Comparison of ENCODE assay signal across 1 cellular context in the genomic region with DNA sequence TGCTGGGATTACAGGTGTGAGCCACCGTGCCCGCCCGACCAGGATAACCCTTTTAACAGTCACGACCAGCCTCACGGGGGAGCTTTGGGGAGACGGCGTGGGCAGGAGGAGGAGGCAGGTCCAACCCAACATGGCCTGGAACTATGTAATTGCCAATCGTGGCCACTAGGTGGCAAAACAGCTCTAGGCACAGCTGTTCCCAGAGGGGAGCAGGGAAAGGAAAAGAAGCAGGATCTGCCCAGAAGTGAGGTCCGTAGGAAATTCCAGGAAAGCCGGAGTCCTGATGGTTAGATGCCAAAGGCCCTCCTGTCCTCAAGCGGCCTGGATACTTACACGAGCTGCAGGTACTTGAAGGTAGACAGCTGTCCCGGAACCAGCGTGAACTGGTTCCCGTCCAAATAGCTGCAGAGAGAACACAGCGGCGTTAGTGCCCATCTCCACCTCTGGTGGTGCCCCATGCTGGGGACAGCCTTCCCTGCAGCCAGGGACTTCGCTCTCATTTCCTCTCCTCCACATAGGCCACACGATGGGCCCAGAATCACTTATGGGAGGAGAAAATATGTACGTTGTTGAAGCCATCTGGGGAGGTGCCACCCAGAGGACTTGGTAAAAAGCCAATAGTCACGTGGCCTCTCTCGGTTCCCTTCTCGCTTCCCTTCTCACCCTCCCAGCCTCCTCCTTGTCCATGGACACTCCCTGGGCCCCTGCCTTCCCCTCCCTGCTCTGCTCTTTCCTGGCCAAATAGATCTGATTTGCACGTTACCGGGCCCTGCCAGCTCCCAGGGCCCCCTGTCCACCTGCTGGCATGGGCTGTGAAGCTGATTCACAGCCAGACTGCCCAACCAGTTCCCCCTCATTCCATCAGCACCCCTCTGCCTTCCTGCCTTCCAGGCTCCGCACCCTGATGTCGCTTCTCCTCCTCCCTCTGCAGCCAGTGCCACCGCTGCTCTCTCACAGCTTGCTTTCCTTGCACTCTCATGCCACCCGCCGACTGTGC.
TF ChIP-seq lines count a peak whose summit lies in the region.

No MANE protein-coding gene starts in this region.

TF ChIP-seq in HepG2, 621 proteins besides CTCF, POLR2A, EP300 and RAD21 (continued from another document and continues in another):
- TF ChIP-seq, protein P1, sequence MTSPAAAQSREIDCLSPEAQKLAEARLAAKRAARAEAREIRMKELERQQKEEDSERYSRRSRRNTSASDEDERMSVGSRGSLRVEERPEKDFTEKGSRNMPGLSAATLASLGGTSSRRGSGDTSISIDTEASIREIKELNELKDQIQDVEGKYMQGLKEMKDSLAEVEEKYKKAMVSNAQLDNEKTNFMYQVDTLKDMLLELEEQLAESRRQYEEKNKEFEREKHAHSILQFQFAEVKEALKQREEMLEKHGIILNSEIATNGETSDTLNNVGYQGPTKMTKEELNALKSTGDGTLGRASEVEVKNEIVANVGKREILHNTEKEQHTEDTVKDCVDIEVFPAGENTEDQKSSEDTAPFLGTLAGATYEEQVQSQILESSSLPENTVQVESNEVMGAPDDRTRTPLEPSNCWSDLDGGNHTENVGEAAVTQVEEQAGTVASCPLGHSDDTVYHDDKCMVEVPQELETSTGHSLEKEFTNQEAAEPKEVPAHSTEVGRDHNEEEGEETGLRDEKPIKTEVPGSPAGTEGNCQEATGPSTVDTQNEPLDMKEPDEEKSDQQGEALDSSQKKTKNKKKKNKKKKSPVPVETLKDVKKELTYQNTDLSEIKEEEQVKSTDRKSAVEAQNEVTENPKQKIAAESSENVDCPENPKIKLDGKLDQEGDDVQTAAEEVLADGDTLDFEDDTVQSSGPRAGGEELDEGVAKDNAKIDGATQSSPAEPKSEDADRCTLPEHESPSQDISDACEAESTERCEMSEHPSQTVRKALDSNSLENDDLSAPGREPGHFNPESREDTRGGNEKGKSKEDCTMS (CRISPR knock-in tag; conservative IDR thresholded peaks at IDR 0.05): no peak
- no peak for TF ChIP-seq THYN1 (CRISPR knock-in tag; IDR thresholded peaks at IDR 0.05; ENCODE audit: borderline replicate concordance, low read depth)
- peak; percentile 41; the same call in 1 of the 2 replicates for TF ChIP-seq THAP11 (CRISPR knock-in tag; IDR thresholded peaks at IDR 0.05)
- peak; percentile 40; the same call in 1 of the 2 replicates for TF ChIP-seq ZNF276 (CRISPR knock-in tag; IDR thresholded peaks at IDR 0.05; ENCODE audit: low read depth)
- no peak for TF ChIP-seq CBX5 (CRISPR knock-in tag; IDR thresholded peaks at IDR 0.05; ENCODE audit: borderline replicate concordance)
- 0 out of 2 replicates have a peak, but pooled peaks have one; percentile 40 for TF ChIP-seq BCL3 (CRISPR knock-in tag; IDR thresholded peaks at IDR 0.05)
- peak; percentile 56 to 72; a peak in 2 of 4 replicates for TF ChIP-seq HMGXB4 (CRISPR knock-in tag; IDR thresholded peaks at IDR 0.05; ENCODE audit: borderline replicate concordance in 1 of 2, low read depth in 1 of 2)
- no peak for TF ChIP-seq CBX1 (IDR thresholded peaks at IDR 0.05; ENCODE audit: low read depth)
- TF ChIP-seq NR0B2 (CRISPR knock-in tag; IDR thresholded peaks at IDR 0.05): no peak
- TF ChIP-seq BCLAF1 (IDR thresholded peaks at IDR 0.05): no peak
- TF ChIP-seq ZNF282 (IDR thresholded peaks at IDR 0.05; ENCODE audit: partially characterized antibody): no peak
- TF ChIP-seq, protein P2, sequence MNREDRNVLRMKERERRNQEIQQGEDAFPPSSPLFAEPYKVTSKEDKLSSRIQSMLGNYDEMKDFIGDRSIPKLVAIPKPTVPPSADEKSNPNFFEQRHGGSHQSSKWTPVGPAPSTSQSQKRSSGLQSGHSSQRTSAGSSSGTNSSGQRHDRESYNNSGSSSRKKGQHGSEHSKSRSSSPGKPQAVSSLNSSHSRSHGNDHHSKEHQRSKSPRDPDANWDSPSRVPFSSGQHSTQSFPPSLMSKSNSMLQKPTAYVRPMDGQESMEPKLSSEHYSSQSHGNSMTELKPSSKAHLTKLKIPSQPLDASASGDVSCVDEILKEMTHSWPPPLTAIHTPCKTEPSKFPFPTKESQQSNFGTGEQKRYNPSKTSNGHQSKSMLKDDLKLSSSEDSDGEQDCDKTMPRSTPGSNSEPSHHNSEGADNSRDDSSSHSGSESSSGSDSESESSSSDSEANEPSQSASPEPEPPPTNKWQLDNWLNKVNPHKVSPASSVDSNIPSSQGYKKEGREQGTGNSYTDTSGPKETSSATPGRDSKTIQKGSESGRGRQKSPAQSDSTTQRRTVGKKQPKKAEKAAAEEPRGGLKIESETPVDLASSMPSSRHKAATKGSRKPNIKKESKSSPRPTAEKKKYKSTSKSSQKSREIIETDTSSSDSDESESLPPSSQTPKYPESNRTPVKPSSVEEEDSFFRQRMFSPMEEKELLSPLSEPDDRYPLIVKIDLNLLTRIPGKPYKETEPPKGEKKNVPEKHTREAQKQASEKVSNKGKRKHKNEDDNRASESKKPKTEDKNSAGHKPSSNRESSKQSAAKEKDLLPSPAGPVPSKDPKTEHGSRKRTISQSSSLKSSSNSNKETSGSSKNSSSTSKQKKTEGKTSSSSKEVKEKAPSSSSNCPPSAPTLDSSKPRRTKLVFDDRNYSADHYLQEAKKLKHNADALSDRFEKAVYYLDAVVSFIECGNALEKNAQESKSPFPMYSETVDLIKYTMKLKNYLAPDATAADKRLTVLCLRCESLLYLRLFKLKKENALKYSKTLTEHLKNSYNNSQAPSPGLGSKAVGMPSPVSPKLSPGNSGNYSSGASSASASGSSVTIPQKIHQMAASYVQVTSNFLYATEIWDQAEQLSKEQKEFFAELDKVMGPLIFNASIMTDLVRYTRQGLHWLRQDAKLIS (CRISPR knock-in tag; IDR thresholded peaks at IDR 0.05): no peak
- no peak for TF ChIP-seq NONO (IDR thresholded peaks at IDR 0.05)
- TF ChIP-seq NONO (CRISPR knock-in tag; conservative IDR thresholded peaks at IDR 0.05): peak; percentile 45; the same call in 1 of the 2 replicates
- 0 out of 2 replicates have a peak, but pooled peaks have one; percentile 32 for TF ChIP-seq MIXL1 (CRISPR knock-in tag; IDR thresholded peaks at IDR 0.05)
- TF ChIP-seq RFXANK (CRISPR knock-in tag; IDR thresholded peaks at IDR 0.05): no peak
- TF ChIP-seq ELF3 (CRISPR knock-in tag; IDR thresholded peaks at IDR 0.05): 0 out of 2 replicates have a peak, but pooled peaks have one; percentile 26
- 0 out of 2 replicates have a peak, but pooled peaks have one; percentile 37 for TF ChIP-seq KAT8 (CRISPR knock-in tag; IDR thresholded peaks at IDR 0.05)
- no peak for TF ChIP-seq PRDM10 (CRISPR knock-in tag; IDR thresholded peaks at IDR 0.05; ENCODE audit: low read depth)
- no peak for TF ChIP-seq ZNF121 (CRISPR knock-in tag; IDR thresholded peaks at IDR 0.05)
- no peak for TF ChIP-seq ZNF737 (CRISPR knock-in tag; IDR thresholded peaks at IDR 0.05; ENCODE audit: borderline replicate concordance)
- no peak for TF ChIP-seq NCOA1 (CRISPR knock-in tag; IDR thresholded peaks at IDR 0.05)
- no peak for TF ChIP-seq FOXJ3 (CRISPR knock-in tag; IDR thresholded peaks at IDR 0.05; ENCODE audit: borderline replicate concordance)
- no peak for TF ChIP-seq AGO1 (IDR thresholded peaks at IDR 0.05; ENCODE audit: low read depth, low read length, poor library complexity, severe bottlenecking)
